ENCODE assay signal across 8 cellular contexts in the genomic region with DNA sequence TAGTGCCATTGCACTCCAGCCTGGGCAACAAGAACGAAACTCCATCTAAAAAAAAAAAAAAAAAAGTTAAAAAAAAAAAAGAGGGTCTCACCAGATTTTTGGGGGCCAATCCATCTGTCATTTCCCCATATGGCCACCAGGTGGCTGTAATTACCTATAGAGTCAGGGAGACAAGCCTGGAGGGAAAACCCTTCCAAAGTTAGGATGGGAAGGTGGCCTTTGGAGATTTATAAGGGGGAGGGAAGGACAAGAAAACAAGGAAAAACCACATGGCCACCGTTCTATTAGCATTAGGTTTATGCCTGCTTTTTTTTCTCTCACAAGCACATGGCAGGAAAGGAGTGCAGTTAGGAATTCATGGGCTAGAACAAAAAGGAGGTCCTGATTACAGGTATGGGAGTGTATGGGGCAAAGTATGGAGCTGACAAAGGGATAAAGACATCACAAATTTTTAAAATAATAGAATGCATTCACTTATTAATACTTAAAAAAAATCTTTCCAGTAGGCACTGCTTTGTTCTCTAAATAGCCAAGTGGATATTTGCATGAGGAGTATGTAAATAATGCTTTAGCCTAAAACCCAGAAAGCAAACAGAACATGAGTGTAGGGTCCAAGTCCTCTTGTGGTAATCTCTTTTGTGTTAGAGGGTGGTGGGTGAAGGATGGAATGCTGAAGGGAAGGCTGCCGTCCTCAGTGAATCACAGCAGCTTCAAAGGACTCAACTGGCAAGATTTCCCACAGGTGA. TPM values are rescaled to one million over a fixed set of nuclear protein-coding genes. Genes with fewer than 3 reads are reported as not detected.
A peak's percentile ranks its signal among the peaks of the same experiment; 100 is the strongest.
DNase-seq lines count a peak whose midpoint lies in the region; ATAC-seq and TF ChIP-seq lines count a peak whose summit lies in the region.

No MANE protein-coding gene starts in this region.

- no peak for TF ChIP-seq POLR2A in heart left ventricle (IDR thresholded peaks at IDR 0.05)

- no peaks in the 10 kb centered on the region for H3K27me3 ChIP-seq in heart left ventricle
- no peaks in the 10 kb centered on the region for H3K27me3 ChIP-seq in left ventricle myocardium inferior (ENCODE audit: low read depth)

- peaks cover 65% of the 10 kb centered on the region for H3K36me3 Mint-ChIP-seq in activated T-helper 2 cell treated with anti-CD3 and anti-CD28 coated beads, Interferon-gamma antibody, Interleukin-2, Interleukin-4, amounts not matched to agents 10 μg/mL and 5 μg/mL and 100 μg/mL, durations not matched to agents 14 hours and 24 hours and 36 hours (ENCODE audit: low read depth)

- intact Hi-C loops in heart left ventricle (cut with DNase I), result loop anchor here (1.0 to 10.0 kb wide), 12 partner anchors 26 to 194 kb away; partner anchors contain the start of gene CHD3 (in 2 of the 10)
- intact Hi-C loops in left ventricle myocardium superior (cut with micrococcal nuclease), result loop anchor here (10.0 kb wide), 3 partner anchors 52 to 132 kb away; partner anchors contain the start of gene RNF227
- intact Hi-C loops in activated T-helper 2 cell treated with anti-CD3 and anti-CD28 coated beads, Interferon-gamma antibody, Interleukin-2, Interleukin-4, amounts not matched to agents 10 μg/mL and 5 μg/mL and 100 μg/mL, durations not matched to agents 14 hours and 24 hours and 36 hours (cut with micrococcal nuclease), result loop anchor here (2.0 kb wide), 1 partner anchor 128 kb away; no protein-coding TSS in a partner anchor
- intact Hi-C loops in left ventricle myocardium inferior (cut with micrococcal nuclease), result loop anchor here (5.0 to 10.0 kb wide), 2 partner anchors 34 to 122 kb away; no protein-coding TSS in a partner anchor

- no peaks in the 10 kb centered on the region for H3K9me3 Mint-ChIP-seq in activated T-helper 2 cell treated with anti-CD3 and anti-CD28 coated beads, Interferon-gamma antibody, Interleukin-2, Interleukin-4, amounts not matched to agents 10 μg/mL and 5 μg/mL and 100 μg/mL, durations not matched to agents 14 hours and 24 hours and 36 hours

- H3K4me1 Mint-ChIP-seq in activated T-helper 2 cell treated with anti-CD3 and anti-CD28 coated beads, Interferon-gamma antibody, Interleukin-2, Interleukin-4, amounts not matched to agents 10 μg/mL and 5 μg/mL and 100 μg/mL, durations not matched to agents 14 hours and 24 hours and 36 hours (ENCODE audit: low read depth), result peaks cover 28% of the 10 kb centered on the region

- DNase-seq in heart left ventricle, result peak in 1 of 5 donors; percentile 49
- DNase-seq in left ventricle myocardium superior, result no peak
- DNase-seq in NCI-H1694 (lab: John Stamatoyannopoulos, UW), result peak; percentile 86
- DNase-seq in activated T-helper 2 cell treated with anti-CD3 and anti-CD28 coated beads, Interferon-gamma antibody, Interleukin-2, Interleukin-4, amounts not matched to agents 10 μg/mL and 5 μg/mL and 100 μg/mL, durations not matched to agents 14 hours and 24 hours and 36 hours (ENCODE audit: low spot score), result no peak
- peak; percentile 20 for DNase-seq in left ventricle myocardium inferior
- peak; percentile 28 to 34 for DNase-seq in stimulated activated CD4-positive, alpha-beta T cell treated with anti-CD3 and anti-CD28 coated beads, Interleukin-4, amount 100 ng/mL, for 4 hours

- H3K4me1 ChIP-seq in heart left ventricle (peaks cover 0 to 20% (median 13%) of the 10 kb centered on the region in 12 donors), left ventricle myocardium inferior (peaks cover 17% of the 10 kb centered on the region)

- no peaks in the 10 kb centered on the region for H3K27me3 Mint-ChIP-seq in activated T-helper 2 cell treated with anti-CD3 and anti-CD28 coated beads, Interferon-gamma antibody, Interleukin-2, Interleukin-4, amounts not matched to agents 10 μg/mL and 5 μg/mL and 100 μg/mL, durations not matched to agents 14 hours and 24 hours and 36 hours (ENCODE audit: low read depth)

- H3K27ac ChIP-seq in heart left ventricle (no peak overlapping the region), left ventricle myocardium inferior (replicated peaks) (no peak overlapping the region)

- TF ChIP-seq CTCF in heart left ventricle (IDR thresholded peaks at IDR 0.05) (peak; percentile 69 to 90 (median 83)), left ventricle myocardium inferior (IDR thresholded peaks at IDR 0.05; ENCODE audit: borderline replicate concordance) (peak; percentile 83)

- peak overlapping the region; percentile 43 for H3K27ac Mint-ChIP-seq in activated T-helper 2 cell treated with anti-CD3 and anti-CD28 coated beads, Interferon-gamma antibody, Interleukin-2, Interleukin-4, amounts not matched to agents 10 μg/mL and 5 μg/mL and 100 μg/mL, durations not matched to agents 14 hours and 24 hours and 36 hours

- peaks cover 0 to 4% (median 0%) of the 10 kb centered on the region in 12 donors for H3K9me3 ChIP-seq in heart left ventricle
- H3K9me3 ChIP-seq in left ventricle myocardium inferior (replicated peaks), result peaks cover 3% of the 10 kb centered on the region

- H3K36me3 ChIP-seq in heart left ventricle (peaks cover 0 to 38% (median 5%) of the 10 kb centered on the region in 9 donors), left ventricle myocardium inferior (peaks cover 33% of the 10 kb centered on the region)

- ATAC-seq in heart left ventricle (no peak), left ventricle myocardium superior (no peak), HG02981 (IDR thresholded peaks at IDR 0.05; ENCODE audit: unreplicated experiment) (no peak), HG02973 (IDR thresholded peaks at IDR 0.05; ENCODE audit: unreplicated experiment) (no peak)

- H3K4me3 ChIP-seq in heart left ventricle (no peak overlapping the region), left ventricle myocardium inferior (no peak overlapping the region)

- 36 to 46% (median 40%) methylated on average over 3 of the region's 3 CpGs for WGBS in heart left ventricle, 4 donors

- no peak overlapping the region for H3K4me3 Mint-ChIP-seq in activated T-helper 2 cell treated with anti-CD3 and anti-CD28 coated beads, Interferon-gamma antibody, Interleukin-2, Interleukin-4, amounts not matched to agents 10 μg/mL and 5 μg/mL and 100 μg/mL, durations not matched to agents 14 hours and 24 hours and 36 hours (ENCODE audit: low read depth)

RNA-seq across cellular contexts. Expression of gene CYB5D1, which starts 5.1 kb away (rescaled TPM):
- total RNA-seq in heart left ventricle, result 10 to 100 TPM in 8 of 9 donors, 1 to 10 TPM in 1; 9.3 to 20.4 (median 16.6) TPM
- 10 to 100 TPM; 11.7 to 15.5 TPM for polyA plus RNA-seq in heart left ventricle
- 25.6 TPM for total RNA-seq in left ventricle myocardium superior
- total RNA-seq in activated T-helper 2 cell treated with anti-CD3 and anti-CD28 coated beads, Interferon-gamma antibody, Interleukin-2, Interleukin-4, amounts not matched to agents 10 μg/mL and 5 μg/mL and 100 μg/mL, durations not matched to agents 14 hours and 24 hours and 36 hours, result 8.8 and 10.5 TPM in 2 replicates
- total RNA-seq in left ventricle myocardium inferior, result 17.8 TPM

RNA-seq across cellular contexts. Expression of gene NAA38, which starts 5.5 kb away (rescaled TPM):
- total RNA-seq in heart left ventricle, result 100 to 1,000 TPM in 1 of 9 donors, 10 to 100 TPM in 8; 60.9 to 141 (median 72.4) TPM
- 100 to 1,000 TPM in 1 of 2 donors, 10 to 100 TPM in 1; 75.2 to 179 TPM for polyA plus RNA-seq in heart left ventricle
- 93.2 TPM for total RNA-seq in left ventricle myocardium superior
- 52.6 and 53.0 TPM in 2 replicates for total RNA-seq in activated T-helper 2 cell treated with anti-CD3 and anti-CD28 coated beads, Interferon-gamma antibody, Interleukin-2, Interleukin-4, amounts not matched to agents 10 μg/mL and 5 μg/mL and 100 μg/mL, durations not matched to agents 14 hours and 24 hours and 36 hours
- 89.8 TPM for total RNA-seq in left ventricle myocardium inferior

RNA-seq across cellular contexts. Expression of gene TMEM88, which starts 8.0 kb away (rescaled TPM):
- total RNA-seq in heart left ventricle (100 to 1,000 TPM in 1 of 9 donors, 10 to 100 TPM in 8; 16.7 to 130 (median 27.0) TPM), left ventricle myocardium superior (32.6 TPM), left ventricle myocardium inferior (26.4 TPM)
- polyA plus RNA-seq in heart left ventricle, result 100 to 1,000 TPM in 1 of 2 donors, 10 to 100 TPM in 1; 97.7 to 112 TPM
- 4.1 and 6.1 TPM in 2 replicates for total RNA-seq in activated T-helper 2 cell treated with anti-CD3 and anti-CD28 coated beads, Interferon-gamma antibody, Interleukin-2, Interleukin-4, amounts not matched to agents 10 μg/mL and 5 μg/mL and 100 μg/mL, durations not matched to agents 14 hours and 24 hours and 36 hours

RNA-seq across cellular contexts. Expression of gene CHD3, which starts 25.7 kb away (rescaled TPM):
- total RNA-seq in heart left ventricle, result 10 to 100 TPM in 6 of 9 donors, 1 to 10 TPM in 3; 6.7 to 30.6 (median 13.6) TPM
- 10 to 100 TPM; 17.5 to 17.9 TPM for polyA plus RNA-seq in heart left ventricle
- total RNA-seq in left ventricle myocardium superior, result 13.1 TPM
- total RNA-seq in activated T-helper 2 cell treated with anti-CD3 and anti-CD28 coated beads, Interferon-gamma antibody, Interleukin-2, Interleukin-4, amounts not matched to agents 10 μg/mL and 5 μg/mL and 100 μg/mL, durations not matched to agents 14 hours and 24 hours and 36 hours, result 158 and 164 TPM in 2 replicates
- 15.6 TPM for total RNA-seq in left ventricle myocardium inferior

RNA-seq across cellular contexts. Expression of gene KDM6B, which starts 28.8 kb away (rescaled TPM):
- total RNA-seq in heart left ventricle (10 to 100 TPM in 8 of 9 donors, 1 to 10 TPM in 1; 7.4 to 29.3 (median 24.8) TPM), left ventricle myocardium superior (28.1 TPM), left ventricle myocardium inferior (23.3 TPM)
- polyA plus RNA-seq in heart left ventricle, result 10 to 100 TPM; 11.6 to 14.4 TPM
- 96.0 and 99.6 TPM in 2 replicates for total RNA-seq in activated T-helper 2 cell treated with anti-CD3 and anti-CD28 coated beads, Interferon-gamma antibody, Interleukin-2, Interleukin-4, amounts not matched to agents 10 μg/mL and 5 μg/mL and 100 μg/mL, durations not matched to agents 14 hours and 24 hours and 36 hours

Comparison
In these comparisons a context has a peak if more than half of its experiments do, and no peak if none do; other contexts are left out.
1. DNase-seq: peak in NCI-H1694 (single experiment), left ventricle myocardium inferior (single experiment) and stimulated activated CD4-positive, alpha-beta T cell treated with anti-CD3 and anti-CD28 coated beads, Interleukin-4, amount 100 ng/mL, for 4 hours (2 of 2); none in left ventricle myocardium superior (single experiment) and activated T-helper 2 cell treated with anti-CD3 and anti-CD28 coated beads, Interferon-gamma antibody, Interleukin-2, Interleukin-4, amounts not matched to agents 10 μg/mL and 5 μg/mL and 100 μg/mL, durations not matched to agents 14 hours and 24 hours and 36 hours (single experiment).